In genomic region chr1:117366281-117366981, GRCh38 we compare ENCODE assay signal across 8 cellular contexts. TPM values are rescaled to one million over a fixed set of nuclear protein-coding genes. Genes with fewer than 3 reads are reported as not detected.
DNase-seq lines count a peak whose midpoint lies in the region; ATAC-seq, FAIRE-seq and TF ChIP-seq lines count a peak whose summit lies in the region.

No MANE protein-coding gene starts in this region.

- no peaks in the 10 kb centered on the region for H3K36me3 ChIP-seq in HUES6 (ENCODE audit: control insufficient read depth, insufficient read depth, low read length)
- H3K36me3 ChIP-seq in neutrophil: no peaks in the 10 kb centered on the region
- H3K36me3 ChIP-seq in subcutaneous abdominal adipose tissue (ENCODE audit: control insufficient read depth in 5 of 5, insufficient read depth in 5 of 5, low read length in 5 of 5): no peaks in the 10 kb centered on the region

- TF ChIP-seq POLR2A in Raji (IDR thresholded peaks at IDR 0.05; ENCODE audit: insufficient read depth, low read depth, low read length): 0 out of 2 replicates have a peak, but pooled peaks have one; percentile 56

- ATAC-seq in GM21390 (IDR thresholded peaks at IDR 0.05; ENCODE audit: unreplicated experiment): peak; percentile 38

- H3K9ac ChIP-seq in HUES6 (ENCODE audit: low read length): peak overlapping the region; percentile 98
- peak overlapping the region; percentile 89 to 99 (median 96) for H3K9ac ChIP-seq in subcutaneous abdominal adipose tissue (ENCODE audit: low read length in 5 of 5)

- no peak for FAIRE-seq in frontal cortex (lab: Jason Lieb, UNC)

- H3K4me1 ChIP-seq in HUES6 (ENCODE audit: control insufficient read depth, insufficient read depth, low read length) (peaks cover 31% of the 10 kb centered on the region), neutrophil (ENCODE audit: control insufficient read depth in 1 of 2, insufficient read depth in 1 of 2, low read depth in 1 of 2, low read length in 1 of 2) (peaks cover 28 to 37% of the 10 kb centered on the region in 2 experiments), subcutaneous abdominal adipose tissue (ENCODE audit: control insufficient read depth in 5 of 5, insufficient read depth in 5 of 5, low read length in 5 of 5) (peaks cover 2 to 68% (median 57%) of the 10 kb centered on the region in 5 donors)

- H3K27me3 ChIP-seq in HUES6 (ENCODE audit: control insufficient read depth, insufficient read depth, low read length): no peaks in the 10 kb centered on the region
- H3K27me3 ChIP-seq in neutrophil: no peaks in the 10 kb centered on the region
- no peaks in the 10 kb centered on the region for H3K27me3 ChIP-seq in subcutaneous abdominal adipose tissue (ENCODE audit: control insufficient read depth in 5 of 5, insufficient read depth in 4 of 5, low read length in 5 of 5)

- H3K4me3 ChIP-seq in HUES6 (ENCODE audit: low read depth, low read length): peak overlapping the region; percentile 100
- H3K4me3 ChIP-seq in neutrophil (ENCODE audit: low read depth in 1 of 2, low read length in 1 of 2): peak overlapping the region; percentile 85 to 90
- H3K4me3 ChIP-seq in subcutaneous abdominal adipose tissue (ENCODE audit: low read depth in 1 of 5, low read length in 5 of 5): peak overlapping the region; percentile 81 to 90 (median 89)

- TF ChIP-seq CTCF in neutrophil (IDR thresholded peaks at IDR 0.05): no peak

- DNase-seq in DMS153 treated with DMSO at 0.1 percent for 48 hours (lab: John Stamatoyannopoulos, UW; ENCODE audit: unreplicated experiment) (peak; percentile 52), frontal cortex (ENCODE audit: low spot score in 2 of 2) (peak; percentile 82 to 85)
- DNase-seq in activated naive CD4-positive, alpha-beta T cell treated with Interleukin-2 at 50 U/mL for 16 hours: peak; percentile 81

- H3K27ac ChIP-seq in HUES6 (ENCODE audit: low read depth, low read length) (peak overlapping the region; percentile 54; the same call in 1 of the 2 replicates), neutrophil (peak overlapping the region; percentile 96), subcutaneous abdominal adipose tissue (ENCODE audit: low read depth, low read length) (peak overlapping the region; percentile 88)

- H3K9me3 ChIP-seq in HUES6 (ENCODE audit: control insufficient read depth, insufficient read depth, low read depth, low read length) (no peaks in the 10 kb centered on the region), neutrophil (no peaks in the 10 kb centered on the region), subcutaneous abdominal adipose tissue (ENCODE audit: control insufficient read depth in 5 of 5, low read length in 5 of 5) (no peaks in the 10 kb centered on the region)

RNA-seq across cellular contexts. Expression of gene MAN1A2, which starts 0.8 kb away (rescaled TPM):
- total RNA-seq in frontal cortex: 129 TPM

Comparison
In these comparisons a context has a peak if more than half of its experiments do, and no peak if none do; other contexts are left out.
1. Peak in every context shown above with its lines: DNase-seq, ATAC-seq, H3K4me3 ChIP-seq and H3K27ac ChIP-seq.